In genomic region chr2:159000072-159000471, GRCh38 we compare ENCODE assay signal across 1 cellular context.
TF ChIP-seq lines count a peak whose summit lies in the region.

No MANE protein-coding gene starts in this region.

TF ChIP-seq in IMR-90, 13 proteins besides CTCF, POLR2A, EP300 and RAD21 (continued from another document):
- TF ChIP-seq USF2 (IDR thresholded peaks at IDR 0.05; ENCODE audit: low read depth, low read length): no peak
- TF ChIP-seq RCOR1 (IDR thresholded peaks at IDR 0.05; ENCODE audit: insufficient replicate concordance, low read length): no peak
- no peak for TF ChIP-seq CEBPB (IDR thresholded peaks at IDR 0.05; ENCODE audit: low read depth, low read length)
- TF ChIP-seq, protein P1, sequence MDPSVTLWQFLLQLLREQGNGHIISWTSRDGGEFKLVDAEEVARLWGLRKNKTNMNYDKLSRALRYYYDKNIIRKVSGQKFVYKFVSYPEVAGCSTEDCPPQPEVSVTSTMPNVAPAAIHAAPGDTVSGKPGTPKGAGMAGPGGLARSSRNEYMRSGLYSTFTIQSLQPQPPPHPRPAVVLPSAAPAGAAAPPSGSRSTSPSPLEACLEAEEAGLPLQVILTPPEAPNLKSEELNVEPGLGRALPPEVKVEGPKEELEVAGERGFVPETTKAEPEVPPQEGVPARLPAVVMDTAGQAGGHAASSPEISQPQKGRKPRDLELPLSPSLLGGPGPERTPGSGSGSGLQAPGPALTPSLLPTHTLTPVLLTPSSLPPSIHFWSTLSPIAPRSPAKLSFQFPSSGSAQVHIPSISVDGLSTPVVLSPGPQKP (IDR thresholded peaks at IDR 0.05; ENCODE audit: borderline replicate concordance, low read depth, low read length): no peak
- TF ChIP-seq SMC3 (IDR thresholded peaks at IDR 0.05; ENCODE audit: low read depth, low read length): no peak
